ENCODE assay signal across 1 cellular context in genomic region chr9:70407081-70407503, GRCh38.
TF ChIP-seq lines count a peak whose summit lies in the region.

No MANE protein-coding gene starts in this region.

TF ChIP-seq in K562, 482 proteins besides CTCF, POLR2A, EP300 and RAD21:
- TF ChIP-seq MGA (IDR thresholded peaks at IDR 0.05) (no peak), ZNF639 (CRISPR knock-in tag; conservative IDR thresholded peaks at IDR 0.05 in 1 of 2, IDR thresholded peaks at IDR 0.05 in 1 of 2) (no peak), XRCC4 (IDR thresholded peaks at IDR 0.05; ENCODE audit: extremely low read depth, insufficient read depth, insufficient read length) (no peak), STAG1 (CRISPR knock-in tag; IDR thresholded peaks at IDR 0.05; ENCODE audit: borderline replicate concordance) (no peak), ZBTB26 (CRISPR knock-in tag; IDR thresholded peaks at IDR 0.05) (no peak), TCF3 (CRISPR knock-in tag; IDR thresholded peaks at IDR 0.05) (no peak), ZNF668 (CRISPR knock-in tag; IDR thresholded peaks at IDR 0.05) (no peak), NCOA1 (IDR thresholded peaks at IDR 0.05; ENCODE audit: low read depth) (no peak)
